Comparison of ENCODE assay signal across 18 cellular contexts in genomic region chr6:99608059-99608885, GRCh38. TPM values are rescaled to one million over a fixed set of nuclear protein-coding genes. Genes with fewer than 3 reads are reported as not detected.
"Had no signal": no experiment of that assay in that cellular context is flagged by ENCODE, and none has a peak within 500 bp of the region (broad histone marks: within the 10 kb centered on the region; RNA-seq: fewer than 3 reads in every experiment).

No MANE protein-coding gene starts in this region.

- H3K4me2 ChIP-seq: hepatocyte had no signal

- H3K36me3 ChIP-seq: brain microvascular endothelial cell, gastrocnemius medialis, lower lobe of right lung, SJSA1, spleen had no signal

- H3K4me3 ChIP-seq: gastrocnemius medialis, hepatocyte, lower lobe of right lung, psoas muscle, SJSA1 had no signal

- H3K79me2 ChIP-seq: hepatocyte had no signal

- H2AFZ ChIP-seq: hepatocyte had no signal

- H3K27ac ChIP-seq: brain microvascular endothelial cell, epithelial cell of prostate, gastrocnemius medialis, hepatocyte, lower lobe of right lung, psoas muscle, SJSA1, spleen had no signal

- DNase-seq: activated naive CD4-positive, alpha-beta T cell treated with Interleukin-2 at 50 U/mL for 16 hours; amygdala; brain microvascular endothelial cell; effector memory CD4-positive, alpha-beta T cell; gastrocnemius medialis; lower lobe of right lung; naive thymus-derived CD4-positive, alpha-beta T cell; psoas muscle; spleen; stimulated activated CD4-positive, alpha-beta T cell treated with anti-CD3 and anti-CD28 coated beads, Interleukin-2, amount 100 ng/mL, for 24 hours; stimulated activated naive CD4-positive, alpha-beta T cell treated with Interleukin-2 at 50 U/mL for 16 hours; SW 1271; trophoblast cell had no signal

- ATAC-seq: gastrocnemius medialis; naive thymus-derived CD4-positive, alpha-beta T cell; psoas muscle; sciatic nerve had no signal

- H3K9me3 ChIP-seq: gastrocnemius medialis, lower lobe of right lung, psoas muscle, SJSA1, spleen had no signal

RNA-seq across cellular contexts. Expression of gene PRDM13, which starts 1.6 kb away (rescaled TPM):
- total RNA-seq: gastrocnemius medialis; hepatocyte; lower lobe of right lung; naive thymus-derived CD4-positive, alpha-beta T cell; omental fat pad; psoas muscle; sciatic nerve; SJSA1; spleen had no signal
